Comparison of ENCODE assay signal across 18 cellular contexts in genomic region chr14:74064883-74065282, GRCh38.
"Had no signal": no experiment of that assay in that cellular context is flagged by ENCODE, and none has a peak within 500 bp of the region (broad histone marks: within the 10 kb centered on the region; RNA-seq: fewer than 3 reads in every experiment).

No MANE protein-coding gene starts in this region.

- H3K4me1 Mint-ChIP-seq: activated CD4-positive, alpha-beta T cell treated with anti-CD3 and anti-CD28 coated beads for 36 hours; activated naive CD8-positive, alpha-beta T cell treated with anti-CD3 and anti-CD28 coated beads, Interleukin-2, amount 10 ng/mL, durations not matched to agents 7 days and 5 days; memory B cell; natural killer cell had no signal

- H2AFZ ChIP-seq: parathyroid adenoma had no signal

- H3K27ac Mint-ChIP-seq: activated CD4-positive, alpha-beta T cell treated with anti-CD3 and anti-CD28 coated beads for 36 hours; activated CD8-positive, alpha-beta T cell treated with anti-CD3 and anti-CD28 coated beads for 36 hours; activated naive CD8-positive, alpha-beta T cell treated with anti-CD3 and anti-CD28 coated beads, Interleukin-2, amount 10 ng/mL, durations not matched to agents 7 days and 5 days; memory B cell; natural killer cell; T-helper 1 cell treated with Interleukin-12 subunit alpha and Interleukin-12 subunit beta and Interleukin-4 antibody, amounts not matched to agents 30 μg/mL and 1 μg/mL, for 36 hours had no signal

- H3K9me3 Mint-ChIP-seq: activated CD8-positive, alpha-beta T cell treated with anti-CD3 and anti-CD28 coated beads for 36 hours; activated naive CD8-positive, alpha-beta T cell treated with anti-CD3 and anti-CD28 coated beads, Interleukin-2, amount 10 ng/mL, durations not matched to agents 7 days and 5 days; memory B cell; natural killer cell; T-helper 1 cell treated with Interleukin-12 subunit alpha and Interleukin-12 subunit beta and Interleukin-4 antibody, amounts not matched to agents 30 μg/mL and 1 μg/mL, for 36 hours had no signal

- H3K4me1 ChIP-seq: left ventricle myocardium inferior, parathyroid adenoma, sigmoid colon had no signal

- DNase-seq: activated CD4-positive, alpha-beta T cell treated with anti-CD3 and anti-CD28 coated beads for 36 hours; activated CD8-positive, alpha-beta memory T cell treated with anti-CD3 and anti-CD28 coated beads, Interleukin-2, amount 50 U/mL, for 4 hours; activated CD8-positive, alpha-beta T cell treated with anti-CD3 and anti-CD28 coated beads for 36 hours; activated naive CD8-positive, alpha-beta T cell treated with anti-CD3 and anti-CD28 coated beads, Interleukin-2, amount 10 ng/mL, durations not matched to agents 7 days and 5 days; activated T-cell treated with anti-CD3 and anti-CD28 coated beads, Interleukin-2, amount 50 U/mL, for 48 hours; aorta; dorsolateral prefrontal cortex; glutamatergic neuron; hypothalamus; left ventricle myocardium inferior; natural killer cell; sigmoid colon; stimulated activated CD4-positive, alpha-beta T cell treated with anti-CD3 and anti-CD28 coated beads, Interleukin-12 subunit alpha, Interleukin-12 subunit beta, amount 100 ng/mL, for 4 hours; stimulated activated CD4-positive, alpha-beta T cell treated with anti-CD3 and anti-CD28 coated beads, Interleukin-2, amount 100 ng/mL, for 24 hours had no signal

- H3K4me3 Mint-ChIP-seq: activated CD4-positive, alpha-beta T cell treated with anti-CD3 and anti-CD28 coated beads for 36 hours; activated CD8-positive, alpha-beta T cell treated with anti-CD3 and anti-CD28 coated beads for 36 hours; activated naive CD8-positive, alpha-beta T cell treated with anti-CD3 and anti-CD28 coated beads, Interleukin-2, amount 10 ng/mL, durations not matched to agents 7 days and 5 days; memory B cell; natural killer cell; T-helper 1 cell treated with Interleukin-12 subunit alpha and Interleukin-12 subunit beta and Interleukin-4 antibody, amounts not matched to agents 30 μg/mL and 1 μg/mL, for 36 hours had no signal

- H3K27me3 ChIP-seq: dorsolateral prefrontal cortex, neutrophil, sigmoid colon had no signal

- H3K27ac ChIP-seq: dorsolateral prefrontal cortex, left ventricle myocardium inferior, neutrophil, parathyroid adenoma, sigmoid colon had no signal

- ATAC-seq: activated CD4-positive, alpha-beta T cell treated with anti-CD3 and anti-CD28 coated beads for 36 hours; activated CD8-positive, alpha-beta T cell treated with anti-CD3 and anti-CD28 coated beads for 36 hours; natural killer cell had no signal

- H3K4me3 ChIP-seq: dorsolateral prefrontal cortex, left ventricle myocardium inferior, sigmoid colon had no signal

- H3K9ac ChIP-seq: parathyroid adenoma had no signal

- H3K27me3 Mint-ChIP-seq: activated CD4-positive, alpha-beta T cell treated with anti-CD3 and anti-CD28 coated beads for 36 hours; activated CD8-positive, alpha-beta T cell treated with anti-CD3 and anti-CD28 coated beads for 36 hours; activated naive CD8-positive, alpha-beta T cell treated with anti-CD3 and anti-CD28 coated beads, Interleukin-2, amount 10 ng/mL, durations not matched to agents 7 days and 5 days; memory B cell had no signal

- H3K9me3 ChIP-seq: left ventricle myocardium inferior, neutrophil, sigmoid colon had no signal

- H3K79me2 ChIP-seq: parathyroid adenoma had no signal
